ENCODE assay signal across 1 cellular context in the genomic region with DNA sequence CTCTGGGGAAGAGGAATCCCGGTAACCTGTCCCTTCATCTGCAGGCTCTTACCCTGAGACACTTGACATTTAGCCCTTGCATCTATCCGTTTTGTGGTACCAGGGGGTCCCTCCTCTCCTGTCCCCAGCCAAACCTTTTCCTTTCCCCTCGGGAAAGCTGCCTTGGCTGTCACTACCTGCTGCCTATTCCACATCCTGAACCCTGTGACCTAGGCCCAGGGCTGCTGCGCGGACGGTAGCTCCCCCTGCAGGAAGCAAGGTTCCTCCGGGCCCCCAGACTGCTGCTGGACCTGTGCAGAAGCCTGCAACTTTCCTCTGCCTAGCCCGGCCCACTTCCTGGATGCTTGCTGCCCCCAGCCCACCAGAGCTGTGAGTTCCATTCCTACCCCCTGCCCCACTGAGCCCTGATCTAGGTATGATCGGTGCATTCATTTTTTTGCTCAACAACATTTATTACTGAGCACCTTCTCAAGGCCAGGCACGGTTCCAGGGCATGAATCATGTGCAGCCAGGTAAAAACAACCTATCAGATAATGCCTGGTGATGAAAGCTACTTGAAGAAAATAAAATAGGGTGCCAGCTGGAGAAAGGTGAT.
TF ChIP-seq lines count a peak whose summit lies in the region.

No MANE protein-coding gene starts in this region.

TF ChIP-seq in HepG2, 621 proteins besides CTCF, POLR2A, EP300 and RAD21 (continued from another document):
- TF ChIP-seq ZNF136 (CRISPR knock-in tag; IDR thresholded peaks at IDR 0.05; ENCODE audit: low read depth) (0 out of 2 replicates have a peak, but pooled peaks have one; percentile 44), CBX5 (CRISPR knock-in tag; IDR thresholded peaks at IDR 0.05; ENCODE audit: borderline replicate concordance) (0 out of 2 replicates have a peak, but pooled peaks have one; percentile 49), ZMYM3 (CRISPR knock-in tag; IDR thresholded peaks at IDR 0.05) (peak; percentile 64; the same call in 1 of the 2 replicates), GATAD1 (CRISPR knock-in tag; IDR thresholded peaks at IDR 0.05) (peak; percentile 48; the same call in 1 of the 2 replicates), ZNF230 (CRISPR knock-in tag; IDR thresholded peaks at IDR 0.05) (peak; percentile 67; the same call in 1 of the 2 replicates), THAP11 (CRISPR knock-in tag; IDR thresholded peaks at IDR 0.05) (peak; percentile 49; the same call in 1 of the 2 replicates), ZFP62 (CRISPR knock-in tag; IDR thresholded peaks at IDR 0.05) (no peak), JUN (CRISPR knock-in tag; IDR thresholded peaks at IDR 0.05) (0 out of 2 replicates have a peak, but pooled peaks have one; percentile 48), SMAD1 (CRISPR knock-in tag; IDR thresholded peaks at IDR 0.05; ENCODE audit: borderline replicate concordance, low read depth) (peak; percentile 40; the same call in 1 of the 2 replicates), NR2F2 (IDR thresholded peaks at IDR 0.05; ENCODE audit: borderline replicate concordance, low read depth) (peak; percentile 37; the same call in 1 of the 2 replicates), NFE2L2 (IDR thresholded peaks at IDR 0.05; ENCODE audit: low read length) (no peak), ATAD3A (CRISPR knock-in tag; IDR thresholded peaks at IDR 0.05) (no peak), KDM5B (CRISPR knock-in tag; IDR thresholded peaks at IDR 0.05; ENCODE audit: borderline replicate concordance) (0 out of 2 replicates have a peak, but pooled peaks have one; percentile 49), FOXK2 (IDR thresholded peaks at IDR 0.05) (no peak), YY1 (IDR thresholded peaks at IDR 0.05; ENCODE audit: insufficient read depth, insufficient replicate concordance, low read depth, low read length) (peak; percentile 50), SATB2 (CRISPR knock-in tag; IDR thresholded peaks at IDR 0.05) (no peak), KDM4B (CRISPR knock-in tag; IDR thresholded peaks at IDR 0.05) (0 out of 2 replicates have a peak, but pooled peaks have one; percentile 61), ZNF274 (CRISPR knock-in tag; IDR thresholded peaks at IDR 0.05) (peak; percentile 85; the same call in 1 of the 2 replicates), ARNTL (CRISPR knock-in tag; IDR thresholded peaks at IDR 0.05) (no peak), SOX5 (CRISPR knock-in tag; IDR thresholded peaks at IDR 0.05; ENCODE audit: borderline replicate concordance) (0 out of 2 replicates have a peak, but pooled peaks have one; percentile 24)
- TF ChIP-seq, protein P1, sequence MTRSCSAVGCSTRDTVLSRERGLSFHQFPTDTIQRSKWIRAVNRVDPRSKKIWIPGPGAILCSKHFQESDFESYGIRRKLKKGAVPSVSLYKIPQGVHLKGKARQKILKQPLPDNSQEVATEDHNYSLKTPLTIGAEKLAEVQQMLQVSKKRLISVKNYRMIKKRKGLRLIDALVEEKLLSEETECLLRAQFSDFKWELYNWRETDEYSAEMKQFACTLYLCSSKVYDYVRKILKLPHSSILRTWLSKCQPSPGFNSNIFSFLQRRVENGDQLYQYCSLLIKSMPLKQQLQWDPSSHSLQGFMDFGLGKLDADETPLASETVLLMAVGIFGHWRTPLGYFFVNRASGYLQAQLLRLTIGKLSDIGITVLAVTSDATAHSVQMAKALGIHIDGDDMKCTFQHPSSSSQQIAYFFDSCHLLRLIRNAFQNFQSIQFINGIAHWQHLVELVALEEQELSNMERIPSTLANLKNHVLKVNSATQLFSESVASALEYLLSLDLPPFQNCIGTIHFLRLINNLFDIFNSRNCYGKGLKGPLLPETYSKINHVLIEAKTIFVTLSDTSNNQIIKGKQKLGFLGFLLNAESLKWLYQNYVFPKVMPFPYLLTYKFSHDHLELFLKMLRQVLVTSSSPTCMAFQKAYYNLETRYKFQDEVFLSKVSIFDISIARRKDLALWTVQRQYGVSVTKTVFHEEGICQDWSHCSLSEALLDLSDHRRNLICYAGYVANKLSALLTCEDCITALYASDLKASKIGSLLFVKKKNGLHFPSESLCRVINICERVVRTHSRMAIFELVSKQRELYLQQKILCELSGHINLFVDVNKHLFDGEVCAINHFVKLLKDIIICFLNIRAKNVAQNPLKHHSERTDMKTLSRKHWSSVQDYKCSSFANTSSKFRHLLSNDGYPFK (CRISPR knock-in tag; IDR thresholded peaks at IDR 0.05; ENCODE audit: borderline replicate concordance), result peak; percentile 63; the same call in 1 of the 2 replicates
- TF ChIP-seq, protein P2, sequence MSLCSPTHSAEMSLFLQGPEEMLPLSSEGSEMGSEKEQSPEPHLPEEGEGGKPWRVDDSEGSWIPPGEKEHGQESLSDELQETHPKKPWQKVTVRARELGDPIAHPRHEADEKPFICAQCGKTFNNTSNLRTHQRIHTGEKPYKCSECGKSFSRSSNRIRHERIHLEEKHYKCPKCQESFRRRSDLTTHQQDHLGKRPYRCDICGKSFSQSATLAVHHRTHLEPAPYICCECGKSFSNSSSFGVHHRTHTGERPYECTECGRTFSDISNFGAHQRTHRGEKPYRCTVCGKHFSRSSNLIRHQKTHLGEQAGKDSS (CRISPR knock-in tag; IDR thresholded peaks at IDR 0.05; ENCODE audit: borderline replicate concordance, low read depth), result peak; percentile 70; the same call in 1 of the 2 replicates
- TF ChIP-seq, protein P3, sequence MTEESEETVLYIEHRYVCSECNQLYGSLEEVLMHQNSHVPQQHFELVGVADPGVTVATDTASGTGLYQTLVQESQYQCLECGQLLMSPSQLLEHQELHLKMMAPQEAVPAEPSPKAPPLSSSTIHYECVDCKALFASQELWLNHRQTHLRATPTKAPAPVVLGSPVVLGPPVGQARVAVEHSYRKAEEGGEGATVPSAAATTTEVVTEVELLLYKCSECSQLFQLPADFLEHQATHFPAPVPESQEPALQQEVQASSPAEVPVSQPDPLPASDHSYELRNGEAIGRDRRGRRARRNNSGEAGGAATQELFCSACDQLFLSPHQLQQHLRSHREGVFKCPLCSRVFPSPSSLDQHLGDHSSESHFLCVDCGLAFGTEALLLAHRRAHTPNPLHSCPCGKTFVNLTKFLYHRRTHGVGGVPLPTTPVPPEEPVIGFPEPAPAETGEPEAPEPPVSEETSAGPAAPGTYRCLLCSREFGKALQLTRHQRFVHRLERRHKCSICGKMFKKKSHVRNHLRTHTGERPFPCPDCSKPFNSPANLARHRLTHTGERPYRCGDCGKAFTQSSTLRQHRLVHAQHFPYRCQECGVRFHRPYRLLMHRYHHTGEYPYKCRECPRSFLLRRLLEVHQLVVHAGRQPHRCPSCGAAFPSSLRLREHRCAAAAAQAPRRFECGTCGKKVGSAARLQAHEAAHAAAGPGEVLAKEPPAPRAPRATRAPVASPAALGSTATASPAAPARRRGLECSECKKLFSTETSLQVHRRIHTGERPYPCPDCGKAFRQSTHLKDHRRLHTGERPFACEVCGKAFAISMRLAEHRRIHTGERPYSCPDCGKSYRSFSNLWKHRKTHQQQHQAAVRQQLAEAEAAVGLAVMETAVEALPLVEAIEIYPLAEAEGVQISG (CRISPR knock-in tag; IDR thresholded peaks at IDR 0.05), result peak; percentile 72
